In the genomic region with DNA sequence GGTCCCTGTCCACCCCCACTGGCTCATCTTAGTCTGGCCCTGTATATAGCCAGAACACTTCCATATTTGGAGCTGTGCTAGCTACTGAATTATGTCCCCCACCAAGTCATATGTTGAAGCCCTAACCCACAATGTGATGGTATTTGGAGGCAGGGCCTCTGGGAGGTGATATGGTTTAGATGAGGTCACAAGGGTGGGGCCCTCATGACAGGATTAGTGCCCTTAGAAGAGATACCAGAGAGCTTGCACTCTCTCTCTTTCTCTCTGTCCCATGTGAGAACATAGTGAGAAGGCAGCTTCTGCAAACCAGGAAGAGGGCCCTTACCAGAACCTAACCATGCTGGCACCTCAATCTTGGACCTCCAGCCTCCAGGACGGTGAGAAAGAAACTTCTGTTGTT, we compare ENCODE assay signal across 16 cellular contexts. TPM values are rescaled to one million over a fixed set of nuclear protein-coding genes. Genes with fewer than 3 reads are reported as not detected.
DNase-seq lines count a peak whose midpoint lies in the region; ATAC-seq and TF ChIP-seq lines count a peak whose summit lies in the region.
"Had no signal": no experiment of that assay in that cellular context is flagged by ENCODE, and none has a peak within 500 bp of the region (broad histone marks: within the 10 kb centered on the region; RNA-seq: fewer than 3 reads in every experiment).

No MANE protein-coding gene starts in this region.

- H2BK120ac ChIP-seq in mesenchymal stem cell (ENCODE audit: low read depth, low read length): no peak overlapping the region

- H2BK15ac ChIP-seq in mesenchymal stem cell (ENCODE audit: low read depth, poor library complexity, severe bottlenecking): no peak overlapping the region

- peak overlapping the region in 2 of 3 donors; percentile 11 to 60 for H3K27ac Mint-ChIP-seq in CD4-positive, CD25-positive, alpha-beta regulatory T cell
- peak overlapping the region; percentile 9 for H3K27ac Mint-ChIP-seq in activated T-helper 17 cell treated with anti-CD3 and anti-CD28 coated beads, Interleukin-2, amount 50 U/mL, for 72 hours
- H3K27ac Mint-ChIP-seq: GM23338, H9 had no signal

- H3K4ac ChIP-seq in mesenchymal stem cell (ENCODE audit: low read depth in 1 of 2, low read length in 2 of 2): no peak overlapping the region

- no peak overlapping the region for H3K4me3 Mint-ChIP-seq in CD4-positive, CD25-positive, alpha-beta regulatory T cell
- H3K4me3 Mint-ChIP-seq in activated T-helper 17 cell treated with anti-CD3 and anti-CD28 coated beads, Interleukin-2, amount 50 U/mL, for 72 hours: no peak overlapping the region
- H3K4me3 Mint-ChIP-seq: CD4-positive, alpha-beta memory T cell; GM23338; H9 had no signal

- H3K36me3 ChIP-seq in left ventricle myocardium inferior (peaks cover 9% of the 10 kb centered on the region), heart right ventricle (peaks cover 0 to 8% (median 0%) of the 10 kb centered on the region in 9 donors), mesenchymal stem cell (ENCODE audit: control insufficient read depth in 1 of 2, insufficient read depth in 2 of 2, low read depth in 1 of 2, low read length in 2 of 2) (peaks cover 0 to 3% of the 10 kb centered on the region in 2 experiments)
- no peaks in the 10 kb centered on the region for H3K36me3 ChIP-seq in CD4-positive, CD25-positive, alpha-beta regulatory T cell (ENCODE audit: control insufficient read depth, insufficient read depth, low read length)

- H3K27me3 ChIP-seq in left ventricle myocardium inferior (ENCODE audit: low read depth): no peaks in the 10 kb centered on the region
- no peaks in the 10 kb centered on the region for H3K27me3 ChIP-seq in heart right ventricle
- no peaks in the 10 kb centered on the region for H3K27me3 ChIP-seq in CD4-positive, CD25-positive, alpha-beta regulatory T cell (ENCODE audit: control insufficient read depth, insufficient read depth, low read length)
- no peaks in the 10 kb centered on the region for H3K27me3 ChIP-seq in mesenchymal stem cell (ENCODE audit: control insufficient read depth in 1 of 2, insufficient read depth in 1 of 2, low read length in 2 of 2)
- peaks cover 0 to 2% (median 0%) of the 10 kb centered on the region in 45 donors for H3K27me3 ChIP-seq in dorsolateral prefrontal cortex

- H4K91ac ChIP-seq in mesenchymal stem cell (ENCODE audit: low read length): no peak overlapping the region

- H3K9me3 ChIP-seq in left ventricle myocardium inferior (replicated peaks) (peaks cover 10% of the 10 kb centered on the region), heart right ventricle (peaks cover 0 to 13% (median 6%) of the 10 kb centered on the region in 11 donors), mesenchymal stem cell (ENCODE audit: control insufficient read depth, low read length) (peaks cover 6% of the 10 kb centered on the region)
- peaks cover 0 to 7% of the 10 kb centered on the region in 2 experiments for H3K9me3 ChIP-seq in CD4-positive, CD25-positive, alpha-beta regulatory T cell (ENCODE audit: control insufficient read depth in 2 of 2, low read length in 2 of 2)

- H3K27ac ChIP-seq in left ventricle myocardium inferior (replicated peaks) (peak overlapping the region; percentile 89), heart right ventricle (peak overlapping the region in 2 of 10 donors; percentile 3 to 46), mesenchymal stem cell (ENCODE audit: low read length, poor library complexity, severe bottlenecking) (no peak overlapping the region), dorsolateral prefrontal cortex (no peak overlapping the region)
- no peak overlapping the region for H3K27ac ChIP-seq in CD4-positive, CD25-positive, alpha-beta regulatory T cell (ENCODE audit: insufficient read depth, low read length, poor library complexity, severe bottlenecking)

- H3K18ac ChIP-seq in mesenchymal stem cell (ENCODE audit: low read depth in 1 of 2, low read length in 2 of 2): no peak overlapping the region

- no peaks in the 10 kb centered on the region for H3K27me3 Mint-ChIP-seq in CD4-positive, CD25-positive, alpha-beta regulatory T cell
- no peaks in the 10 kb centered on the region for H3K27me3 Mint-ChIP-seq in activated T-helper 17 cell treated with anti-CD3 and anti-CD28 coated beads, Interleukin-2, amount 50 U/mL, for 72 hours
- H3K27me3 Mint-ChIP-seq: CD4-positive, alpha-beta memory T cell had no signal

- H3K9ac ChIP-seq in mesenchymal stem cell (ENCODE audit: low read length): no peak overlapping the region

- no peak overlapping the region for H3K14ac ChIP-seq in mesenchymal stem cell (ENCODE audit: low read length in 2 of 2)

- H4K8ac ChIP-seq in mesenchymal stem cell (ENCODE audit: low read length): no peak overlapping the region

- H3K36me3 Mint-ChIP-seq in CD4-positive, CD25-positive, alpha-beta regulatory T cell: no peaks in the 10 kb centered on the region
- no peaks in the 10 kb centered on the region for H3K36me3 Mint-ChIP-seq in activated T-helper 17 cell treated with anti-CD3 and anti-CD28 coated beads, Interleukin-2, amount 50 U/mL, for 72 hours (ENCODE audit: low read depth)

- no peak overlapping the region for H2AFZ ChIP-seq in mesenchymal stem cell (ENCODE audit: low read depth, low read length)
- H2AFZ ChIP-seq: GM23338 had no signal

- intact Hi-C loops in left ventricle myocardium inferior (cut with micrococcal nuclease): no loop called here
- intact Hi-C loops in heart right ventricle (cut with DNase I): loop anchor here in 1 of 10 donors (5.0 kb wide), 1 partner anchor 35 kb away; no protein-coding TSS in a partner anchor
- intact Hi-C loops in dorsolateral prefrontal cortex (cut with DNase I): no loop called here

- peaks cover 0 to 3% (median 0%) of the 10 kb centered on the region in 7 donors for H3K9me3 Mint-ChIP-seq in CD4-positive, CD25-positive, alpha-beta regulatory T cell
- peaks cover 4% of the 10 kb centered on the region for H3K9me3 Mint-ChIP-seq in activated T-helper 17 cell treated with anti-CD3 and anti-CD28 coated beads, Interleukin-2, amount 50 U/mL, for 72 hours

- H3K4me1 Mint-ChIP-seq in CD4-positive, CD25-positive, alpha-beta regulatory T cell: peaks cover 0 to 5% (median 0%) of the 10 kb centered on the region in 4 donors
- no peaks in the 10 kb centered on the region for H3K4me1 Mint-ChIP-seq in activated T-helper 17 cell treated with anti-CD3 and anti-CD28 coated beads, Interleukin-2, amount 50 U/mL, for 72 hours
- H3K4me1 Mint-ChIP-seq: GM23338 had no signal

- 95 to 97% methylated on average over 1 of the region's 1 CpG for WGBS in heart right ventricle, 2 donors
- WGBS in mesenchymal stem cell: 100% methylated on average over 1 of the region's 1 CpG

- ATAC-seq in heart right ventricle (no peak), HG03460 (IDR thresholded peaks at IDR 0.05; ENCODE audit: unreplicated experiment) (no peak)
- ATAC-seq in CD4-positive, CD25-positive, alpha-beta regulatory T cell (ENCODE audit: low read depth in 2 of 2): no peak
- no peak for ATAC-seq in activated T-helper 17 cell treated with anti-CD3 and anti-CD28 coated beads, Interleukin-2, amount 50 U/mL, for 72 hours (replicated peaks)
- ATAC-seq: GM23338 had no signal

- no peak overlapping the region for H2BK5ac ChIP-seq in mesenchymal stem cell (ENCODE audit: low read depth, low read length, poor library complexity, severe bottlenecking)

- DNase-seq in left ventricle myocardium inferior: no peak
- no peak for DNase-seq in heart right ventricle
- no peak for DNase-seq in CD4-positive, CD25-positive, alpha-beta regulatory T cell
- no peak for DNase-seq in mesenchymal stem cell
- DNase-seq in dorsolateral prefrontal cortex: no peak
- no peak for DNase-seq in NCI-H2171 treated with DMSO at 0.1 percent for 48 hours (lab: John Stamatoyannopoulos, UW)
- DNase-seq: ACHN; C1 segment of cervical spinal cord; CD4-positive, alpha-beta memory T cell; DMS153; DMS79 treated with DMSO at 0.1 percent for 48 hours; EL; H9 had no signal

- H2AK5ac ChIP-seq in mesenchymal stem cell (ENCODE audit: low read length, severe bottlenecking): peak overlapping the region; percentile 38

- H3K4me2 ChIP-seq in mesenchymal stem cell (ENCODE audit: low read length, poor library complexity, severe bottlenecking): no peak overlapping the region
- H3K4me2 ChIP-seq: GM23338 had no signal

- TF ChIP-seq CTCF in left ventricle myocardium inferior (IDR thresholded peaks at IDR 0.05; ENCODE audit: borderline replicate concordance): no peak
- TF ChIP-seq CTCF in heart right ventricle (IDR thresholded peaks at IDR 0.05): no peak
- no peak for TF ChIP-seq CTCF in dorsolateral prefrontal cortex (IDR thresholded peaks at IDR 0.05 in 54 of 56, conservative IDR thresholded peaks at IDR 0.05 in 2 of 56; ENCODE audit: low read depth in 1 of 56, partially characterized antibody in 56 of 56)

- H3K4me3 ChIP-seq in left ventricle myocardium inferior (no peak overlapping the region), heart right ventricle (no peak overlapping the region), mesenchymal stem cell (ENCODE audit: insufficient read depth in 1 of 2, low read depth in 1 of 2, low read length in 2 of 2) (no peak overlapping the region), dorsolateral prefrontal cortex (no peak overlapping the region)
- H3K4me3 ChIP-seq in CD4-positive, CD25-positive, alpha-beta regulatory T cell (ENCODE audit: low read depth, low read length): no peak overlapping the region
- H3K4me3 ChIP-seq: GM23338 had no signal

- peaks cover 68% of the 10 kb centered on the region for H3K4me1 ChIP-seq in left ventricle myocardium inferior
- H3K4me1 ChIP-seq in heart right ventricle: peaks cover 3 to 49% (median 30%) of the 10 kb centered on the region in 9 donors
- H3K4me1 ChIP-seq in CD4-positive, CD25-positive, alpha-beta regulatory T cell (ENCODE audit: control insufficient read depth, insufficient read depth, low read length, poor library complexity, severe bottlenecking): no peaks in the 10 kb centered on the region
- H3K4me1 ChIP-seq in mesenchymal stem cell (ENCODE audit: control insufficient read depth, insufficient read depth, low read depth, low read length): peaks cover 12% of the 10 kb centered on the region

- H3K23ac ChIP-seq in mesenchymal stem cell (ENCODE audit: low read length in 2 of 2): no peak overlapping the region

- H2BK12ac ChIP-seq in mesenchymal stem cell (ENCODE audit: low read length in 2 of 2): no peak overlapping the region

- H3K79me1 ChIP-seq in mesenchymal stem cell (replicated peaks; ENCODE audit: low read length, poor library complexity, severe bottlenecking): peaks cover 3% of the 10 kb centered on the region

RNA-seq across cellular contexts. Expression of a gene that starts 31.2 kb away (rescaled TPM):
- 182 TPM for total RNA-seq in left ventricle myocardium inferior
- 100 to 1,000 TPM; 166 to 271 (median 216) TPM for total RNA-seq in heart right ventricle
- 10 to 100 TPM in 1 of 2 donors, 1 to 10 TPM in 1; 7.8 to 39.5 TPM for polyA plus RNA-seq in heart right ventricle
- 0.25 TPM for total RNA-seq in CD4-positive, CD25-positive, alpha-beta regulatory T cell
- not detected for polyA plus RNA-seq in CD4-positive, CD25-positive, alpha-beta regulatory T cell
- total RNA-seq in activated T-helper 17 cell treated with anti-CD3 and anti-CD28 coated beads, Interleukin-2, amount 50 U/mL, for 72 hours: 1 to 10 TPM in 1 of 2 donors, under 1 TPM in 1; 0.65 to 2.6 TPM
- polyA plus RNA-seq in mesenchymal stem cell (2013, experiment 1 of 2): 7.2 TPM
- 7.0 TPM for polyA plus RNA-seq in mesenchymal stem cell (2013, experiment 2 of 2)
- total RNA-seq in dorsolateral prefrontal cortex: 1 to 10 TPM in 1 of 120 experiments, under 1 TPM in 53, not detected in 66; 0.03 to 1.1 (median 0.16) TPM

Comparison
In these comparisons a context has a peak if more than half of its experiments do, and no peak if none do; other contexts are left out.
1. RNA of a gene that starts 31.2 kb away (total RNA-seq): 166 to 271 TPM in heart right ventricle and 182 TPM in left ventricle myocardium inferior (single experiment); 0.65 to 2.6 TPM in activated T-helper 17 cell treated with anti-CD3 and anti-CD28 coated beads, Interleukin-2, amount 50 U/mL, for 72 hours, 0.25 TPM in CD4-positive, CD25-positive, alpha-beta regulatory T cell (single experiment) and 0.03 to 1.1 TPM in dorsolateral prefrontal cortex; every median in the first group is over 10 times any median in the second.